In the genomic region with DNA sequence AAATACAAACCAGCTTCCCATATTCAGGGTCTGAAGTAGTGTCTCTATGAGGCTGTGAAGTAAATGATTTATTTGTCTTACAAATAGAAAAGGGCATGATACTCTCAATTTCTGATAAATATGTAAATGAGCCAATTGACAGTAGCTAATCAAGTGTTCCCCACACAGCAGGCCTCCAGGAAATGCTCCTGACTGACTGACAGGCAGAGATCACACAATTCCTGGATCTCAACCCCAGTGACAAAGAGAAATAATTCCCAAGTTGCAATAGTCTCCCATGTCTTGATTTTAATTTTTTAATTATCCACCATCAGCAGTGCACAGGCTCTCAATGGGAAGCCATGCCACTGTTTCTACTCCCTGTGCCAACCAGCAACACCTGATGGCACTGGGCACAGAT, we compare ENCODE assay signal across 28 cellular contexts.
"Had no signal": no experiment of that assay in that cellular context is flagged by ENCODE, and none has a peak within 500 bp of the region (broad histone marks: within the 10 kb centered on the region; RNA-seq: fewer than 3 reads in every experiment).

No MANE protein-coding gene starts in this region.

- H3K9me3 ChIP-seq: breast epithelium, MG63 had no signal

- H3K4me1 Mint-ChIP-seq: activated CD4-positive, alpha-beta memory T cell treated with anti-CD3 and anti-CD28 coated beads, Interleukin-2, amount 10 ng/mL, durations not matched to agents 7 days and 5 days; activated CD4-positive, alpha-beta T cell treated with anti-CD3 and anti-CD28 coated beads, Interleukin-2, amount 10 ng/mL, durations not matched to agents 7 days and 5 days; activated naive CD4-positive, alpha-beta T cell treated with anti-CD3 and anti-CD28 coated beads, Interleukin-2, amount 10 ng/mL, durations not matched to agents 7 days and 5 days; activated naive CD8-positive, alpha-beta T cell treated with anti-CD3 and anti-CD28 coated beads for 36 hours; activated T-helper 17 cell treated with anti-CD3 and anti-CD28 coated beads, Interleukin-2, amount 50 U/mL, for 72 hours; T-cell had no signal

- H3K27ac Mint-ChIP-seq: activated CD4-positive, alpha-beta memory T cell treated with anti-CD3 and anti-CD28 coated beads, Interleukin-2, amount 10 ng/mL, durations not matched to agents 7 days and 5 days; activated CD4-positive, alpha-beta T cell treated with anti-CD3 and anti-CD28 coated beads, Interleukin-2, amount 10 ng/mL, durations not matched to agents 7 days and 5 days; activated naive CD4-positive, alpha-beta T cell treated with anti-CD3 and anti-CD28 coated beads, Interleukin-2, amount 10 ng/mL, durations not matched to agents 7 days and 5 days; activated naive CD8-positive, alpha-beta T cell treated with anti-CD3 and anti-CD28 coated beads for 36 hours; activated T-helper 17 cell treated with anti-CD3 and anti-CD28 coated beads, Interleukin-2, amount 50 U/mL, for 72 hours; T-cell had no signal

- H3K27me3 Mint-ChIP-seq: activated CD4-positive, alpha-beta memory T cell treated with anti-CD3 and anti-CD28 coated beads, Interleukin-2, amount 10 ng/mL, durations not matched to agents 7 days and 5 days; activated CD4-positive, alpha-beta T cell treated with anti-CD3 and anti-CD28 coated beads, Interleukin-2, amount 10 ng/mL, durations not matched to agents 7 days and 5 days; activated naive CD4-positive, alpha-beta T cell treated with anti-CD3 and anti-CD28 coated beads, Interleukin-2, amount 10 ng/mL, durations not matched to agents 7 days and 5 days; activated T-helper 17 cell treated with anti-CD3 and anti-CD28 coated beads, Interleukin-2, amount 50 U/mL, for 72 hours; T-cell had no signal

- DNase-seq: activated CD4-positive, alpha-beta memory T cell treated with anti-CD3 and anti-CD28 coated beads, Interleukin-2, amount 10 ng/mL, durations not matched to agents 7 days and 5 days; activated CD4-positive, alpha-beta T cell treated with anti-CD3 and anti-CD28 coated beads, Interleukin-2, amount 10 ng/mL, durations not matched to agents 7 days and 5 days; activated CD4-positive, CD25-positive, alpha-beta regulatory T cell; activated gamma-delta T cell; activated naive CD4-positive, alpha-beta T cell treated with anti-CD3 and anti-CD28 coated beads, Interleukin-2, amount 10 ng/mL, durations not matched to agents 7 days and 5 days; activated naive CD8-positive, alpha-beta T cell treated with anti-CD3 and anti-CD28 coated beads for 36 hours; activated T-cell treated with anti-CD3 and anti-CD28 coated beads for 4 hours; activated T-cell treated with anti-CD3 and anti-CD28 coated beads, Interleukin-2, amount 50 U/mL, for 48 hours; anterior cingulate cortex; caudate nucleus; MV-4-11; NCI-H1417 treated with DMSO at 0.1 percent for 48 hours; NCI-H2029; NCI-H2107; NCI-H226; NCI-H510A treated with DMSO at 0.1 percent for 48 hours; NK-92 treated with Interleukin-12 subunit alpha and Interleukin-12 subunit beta, amount 100 ng/mL, for 24 hours; OCI-M1; RPMI8226; T-cell; T-helper 2 cell had no signal

- H3K9me3 Mint-ChIP-seq: activated CD4-positive, alpha-beta memory T cell treated with anti-CD3 and anti-CD28 coated beads, Interleukin-2, amount 10 ng/mL, durations not matched to agents 7 days and 5 days had no signal

- H3K36me3 ChIP-seq: breast epithelium, MG63 had no signal

- H3K27ac ChIP-seq: breast epithelium, SK-N-MC, VCaP had no signal

- ATAC-seq: activated T-helper 17 cell treated with anti-CD3 and anti-CD28 coated beads, Interleukin-2, amount 50 U/mL, for 72 hours; Panc1; Right ventricle myocardium inferior; T-cell had no signal

- H3K4me3 Mint-ChIP-seq: activated CD4-positive, alpha-beta memory T cell treated with anti-CD3 and anti-CD28 coated beads, Interleukin-2, amount 10 ng/mL, durations not matched to agents 7 days and 5 days; activated CD4-positive, alpha-beta T cell treated with anti-CD3 and anti-CD28 coated beads, Interleukin-2, amount 10 ng/mL, durations not matched to agents 7 days and 5 days; activated naive CD4-positive, alpha-beta T cell treated with anti-CD3 and anti-CD28 coated beads, Interleukin-2, amount 10 ng/mL, durations not matched to agents 7 days and 5 days; activated naive CD8-positive, alpha-beta T cell treated with anti-CD3 and anti-CD28 coated beads for 36 hours; activated T-helper 17 cell treated with anti-CD3 and anti-CD28 coated beads, Interleukin-2, amount 50 U/mL, for 72 hours; T-cell had no signal

- H3K4me3 ChIP-seq: breast epithelium, MG63, SK-N-MC had no signal

- H3K4me1 ChIP-seq: breast epithelium had no signal

- H3K27me3 ChIP-seq: breast epithelium, MG63 had no signal

- H3K36me3 Mint-ChIP-seq: activated naive CD4-positive, alpha-beta T cell treated with anti-CD3 and anti-CD28 coated beads, Interleukin-2, amount 10 ng/mL, durations not matched to agents 7 days and 5 days; activated naive CD8-positive, alpha-beta T cell treated with anti-CD3 and anti-CD28 coated beads for 36 hours; T-cell had no signal
